Comparison of ENCODE assay signal across 8 cellular contexts in the genomic region with DNA sequence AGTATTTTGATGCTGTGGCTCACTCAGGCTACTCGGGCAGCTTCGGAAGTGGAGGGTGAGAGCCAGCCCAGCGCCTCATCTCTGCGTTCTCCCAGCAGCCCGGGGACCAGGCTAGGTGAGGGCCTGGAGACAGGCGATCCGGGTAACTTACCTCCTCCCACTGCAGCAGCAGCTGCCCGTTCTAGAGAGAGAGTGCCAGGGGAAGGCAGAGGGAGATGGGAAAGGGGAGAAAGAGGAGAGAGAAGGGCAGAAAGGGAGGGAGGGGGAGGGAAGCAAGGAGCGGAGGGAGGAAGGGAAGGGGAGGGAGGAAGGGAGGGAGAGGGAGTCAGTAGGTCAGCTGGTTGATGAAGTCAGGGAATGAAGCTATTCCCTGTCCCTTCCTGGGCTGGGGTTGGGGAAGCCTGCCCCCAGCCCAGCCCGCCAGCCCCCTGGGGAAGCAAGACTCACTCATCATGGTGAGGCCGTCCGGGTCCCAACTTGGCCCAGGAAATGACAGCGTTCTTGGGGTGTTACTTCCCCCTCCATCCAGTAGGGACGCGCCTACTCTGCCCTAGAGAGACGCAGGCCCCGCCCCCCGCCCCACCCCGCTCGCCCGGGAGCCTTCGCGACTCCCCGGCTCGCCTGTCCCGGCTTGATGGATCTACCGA. TPM values are rescaled to one million over a fixed set of nuclear protein-coding genes. Genes with fewer than 3 reads are reported as not detected.
DNase-seq lines count a peak whose midpoint lies in the region; ATAC-seq and TF ChIP-seq lines count a peak whose summit lies in the region.

A gene with protein sequence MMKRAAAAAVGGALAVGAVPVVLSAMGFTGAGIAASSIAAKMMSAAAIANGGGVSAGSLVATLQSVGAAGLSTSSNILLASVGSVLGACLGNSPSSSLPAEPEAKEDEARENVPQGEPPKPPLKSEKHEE (minus strand): TSS at position 494 of the 647 bp plus-strand sequence. CDS start 40 bp downstream, at position 454.

- H3K9me3 ChIP-seq in HUES6 (ENCODE audit: control insufficient read depth, insufficient read depth, low read depth, low read length), result no peaks in the 10 kb centered on the region

- H3K27ac ChIP-seq in HUES6 (ENCODE audit: low read depth, low read length), result no peak within 1 kb of the TSS

- H3K4me1 ChIP-seq in HUES6 (ENCODE audit: control insufficient read depth, insufficient read depth, low read length), result peaks cover 5% of the 10 kb centered on the region; the same call in 1 of the 2 replicates

- intact Hi-C loops in activated T-helper 2 cell treated with anti-CD3 and anti-CD28 coated beads, Interferon-gamma antibody, Interleukin-2, Interleukin-4, amounts not matched to agents 10 μg/mL and 5 μg/mL and 100 μg/mL, durations not matched to agents 14 hours and 24 hours and 36 hours (cut with micrococcal nuclease), result no loop called here

- H3K9me3 Mint-ChIP-seq in activated T-helper 2 cell treated with anti-CD3 and anti-CD28 coated beads, Interferon-gamma antibody, Interleukin-2, Interleukin-4, amounts not matched to agents 10 μg/mL and 5 μg/mL and 100 μg/mL, durations not matched to agents 14 hours and 24 hours and 36 hours, result no peaks in the 10 kb centered on the region
- H3K9me3 Mint-ChIP-seq in nephron, result no peaks in the 10 kb centered on the region

- H3K4me3 Mint-ChIP-seq in activated T-helper 2 cell treated with anti-CD3 and anti-CD28 coated beads, Interferon-gamma antibody, Interleukin-2, Interleukin-4, amounts not matched to agents 10 μg/mL and 5 μg/mL and 100 μg/mL, durations not matched to agents 14 hours and 24 hours and 36 hours (ENCODE audit: low read depth), result peak within 1 kb of the TSS; percentile 81
- peak within 1 kb of the TSS; percentile 88 to 89 (median 89) for H3K4me3 Mint-ChIP-seq in nephron

- peak within 1 kb of the TSS; percentile 41 for H3K9ac ChIP-seq in HUES6 (ENCODE audit: low read length)

- peaks cover 17% of the 10 kb centered on the region for H3K27me3 Mint-ChIP-seq in activated T-helper 2 cell treated with anti-CD3 and anti-CD28 coated beads, Interferon-gamma antibody, Interleukin-2, Interleukin-4, amounts not matched to agents 10 μg/mL and 5 μg/mL and 100 μg/mL, durations not matched to agents 14 hours and 24 hours and 36 hours (ENCODE audit: low read depth)
- peaks cover 7% of the 10 kb centered on the region for H3K27me3 Mint-ChIP-seq in nephron (ENCODE audit: low read depth)

- H3K4me3 ChIP-seq in HUES6 (ENCODE audit: low read depth, low read length) (peak within 1 kb of the TSS; percentile 78), fibroblast of pulmonary artery (replicated peaks; ENCODE audit: low read depth, low read length) (peak within 1 kb of the TSS; percentile 53)

- H3K27ac Mint-ChIP-seq in activated T-helper 2 cell treated with anti-CD3 and anti-CD28 coated beads, Interferon-gamma antibody, Interleukin-2, Interleukin-4, amounts not matched to agents 10 μg/mL and 5 μg/mL and 100 μg/mL, durations not matched to agents 14 hours and 24 hours and 36 hours, result peak within 1 kb of the TSS; percentile 82
- peak within 1 kb of the TSS; percentile 20 to 78 (median 75) for H3K27ac Mint-ChIP-seq in nephron

- H3K36me3 Mint-ChIP-seq in activated T-helper 2 cell treated with anti-CD3 and anti-CD28 coated beads, Interferon-gamma antibody, Interleukin-2, Interleukin-4, amounts not matched to agents 10 μg/mL and 5 μg/mL and 100 μg/mL, durations not matched to agents 14 hours and 24 hours and 36 hours (ENCODE audit: low read depth), result no peaks in the 10 kb centered on the region
- no peaks in the 10 kb centered on the region for H3K36me3 Mint-ChIP-seq in nephron (ENCODE audit: low read depth)

- no peaks in the 10 kb centered on the region for H3K27me3 ChIP-seq in HUES6 (ENCODE audit: control insufficient read depth, insufficient read depth, low read length)

- H3K36me3 ChIP-seq in HUES6 (ENCODE audit: control insufficient read depth, insufficient read depth, low read length), result no peaks in the 10 kb centered on the region

- DNase-seq in DMS53 (lab: John Stamatoyannopoulos, UW) (peak; percentile 83), RKO (ENCODE audit: low spot score) (peak; percentile 88), fibroblast of pulmonary artery (ENCODE audit: low read depth) (peak; percentile 81)
- DNase-seq in activated T-helper 2 cell treated with anti-CD3 and anti-CD28 coated beads, Interferon-gamma antibody, Interleukin-2, Interleukin-4, amounts not matched to agents 10 μg/mL and 5 μg/mL and 100 μg/mL, durations not matched to agents 14 hours and 24 hours and 36 hours (ENCODE audit: low spot score), result peak; percentile 58
- DNase-seq in stimulated activated naive CD8-positive, alpha-beta T cell treated with anti-CD3 and anti-CD28 coated beads, Interleukin-15, Interleukin-2, amounts not matched to agents 100 U/mL and 50 U/mL, for 24 hours, result peak; percentile 75

- H3K4me1 Mint-ChIP-seq in activated T-helper 2 cell treated with anti-CD3 and anti-CD28 coated beads, Interferon-gamma antibody, Interleukin-2, Interleukin-4, amounts not matched to agents 10 μg/mL and 5 μg/mL and 100 μg/mL, durations not matched to agents 14 hours and 24 hours and 36 hours (ENCODE audit: low read depth), result peaks cover 19% of the 10 kb centered on the region
- H3K4me1 Mint-ChIP-seq in nephron, result peaks cover 12% of the 10 kb centered on the region

- ATAC-seq in GM21447 (IDR thresholded peaks at IDR 0.05; ENCODE audit: unreplicated experiment), result peak; percentile 98
- ATAC-seq in stimulated activated naive CD8-positive, alpha-beta T cell treated with anti-CD3 and anti-CD28 coated beads, Interleukin-15, Interleukin-2, amounts not matched to agents 100 U/mL and 50 U/mL, for 24 hours, result peak; percentile 97

- TF ChIP-seq CTCF in fibroblast of pulmonary artery (IDR thresholded peaks at IDR 0.05; ENCODE audit: low read length, missing control alignments) (no peak), nephron (IDR thresholded peaks at IDR 0.05; ENCODE audit: unreplicated experiment in 3 of 3) (peak; percentile 19 to 32 (median 29))

RNA-seq across cellular contexts. Expression of the gene that starts here (rescaled TPM):
- total RNA-seq in activated T-helper 2 cell treated with anti-CD3 and anti-CD28 coated beads, Interferon-gamma antibody, Interleukin-2, Interleukin-4, amounts not matched to agents 10 μg/mL and 5 μg/mL and 100 μg/mL, durations not matched to agents 14 hours and 24 hours and 36 hours, result 47.4 and 48.8 TPM in 2 replicates
